In the genomic region with DNA sequence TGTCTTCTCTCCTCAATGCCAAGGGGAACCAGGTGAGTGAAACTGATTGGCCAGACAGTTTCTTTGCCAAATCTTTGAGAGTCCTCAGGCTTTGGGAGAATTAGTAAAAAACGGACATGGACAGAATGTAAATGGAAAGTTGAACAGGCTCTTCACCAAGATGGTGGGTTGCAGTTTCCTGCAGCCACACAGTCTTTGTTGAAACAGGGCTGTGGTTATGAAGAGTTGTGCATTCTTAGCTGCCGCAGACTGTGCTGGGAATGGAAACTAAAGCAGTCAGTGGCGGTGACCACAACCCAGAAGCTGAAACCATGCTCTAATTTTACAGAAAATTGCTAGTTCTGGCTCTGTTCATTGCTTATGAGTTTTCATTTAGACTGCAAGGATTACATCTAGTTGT, we compare ENCODE assay signal across 8 cellular contexts. TPM values are rescaled to one million over a fixed set of nuclear protein-coding genes. Genes with fewer than 3 reads are reported as not detected.
DNase-seq lines count a peak whose midpoint lies in the region; ATAC-seq and TF ChIP-seq lines count a peak whose summit lies in the region.
"Had no signal": no experiment of that assay in that cellular context is flagged by ENCODE, and none has a peak within 500 bp of the region (broad histone marks: within the 10 kb centered on the region; RNA-seq: fewer than 3 reads in every experiment).

No MANE protein-coding gene starts in this region.

- no peak for TF ChIP-seq CTCF in heart left ventricle (IDR thresholded peaks at IDR 0.05)

- intact Hi-C loops in heart left ventricle (cut with DNase I): no loop called here

- no peaks in the 10 kb centered on the region for H3K27me3 ChIP-seq in heart left ventricle

- peak; percentile 7 to 13 for DNase-seq in activated T-helper 1 cell treated with anti-CD3 and anti-CD28 coated beads, Interleukin-2, amount 50 U/mL, for 16 hours (ENCODE audit: low read depth in 1 of 2, low spot score in 1 of 2)
- DNase-seq in stimulated activated CD8-positive, alpha-beta memory T cell treated with anti-CD3 and anti-CD28 coated beads, Interleukin-15, amount 100 ng/mL, for 4 hours (ENCODE audit: low read depth in 2 of 2): peak; percentile 28 to 35
- DNase-seq in occipital lobe (lab: John Stamatoyannopoulos, UW) (no peak), NCI-H1694 treated with DMSO at 0.1 percent for 48 hours (lab: John Stamatoyannopoulos, UW) (no peak), heart left ventricle (no peak)

- WGBS in heart left ventricle, 4 donors: 83 to 91% (median 88%) methylated on average over 3 of the region's 3 CpGs

- H3K27ac ChIP-seq in heart left ventricle: peak overlapping the region in 1 of 12 donors; percentile 4

- no peak for TF ChIP-seq POLR2A in heart left ventricle (IDR thresholded peaks at IDR 0.05)

- ATAC-seq in GM19467 (IDR thresholded peaks at IDR 0.05; ENCODE audit: unreplicated experiment) (peak; percentile 97), HG03469 (IDR thresholded peaks at IDR 0.05; ENCODE audit: unreplicated experiment) (peak; percentile 87), heart left ventricle (no peak)

- no peaks in the 10 kb centered on the region for H3K9me3 ChIP-seq in heart left ventricle

- no peak overlapping the region for H3K4me3 ChIP-seq in heart left ventricle
- H3K4me3 ChIP-seq: lung had no signal

- no peaks in the 10 kb centered on the region for H3K4me1 ChIP-seq in heart left ventricle

- H3K36me3 ChIP-seq in heart left ventricle: peaks cover 0 to 69% (median 59%) of the 10 kb centered on the region in 9 donors

RNA-seq across cellular contexts. Expression of gene TASOR, which starts 42.1 kb away (rescaled TPM):
- total RNA-seq in occipital lobe: 213 TPM
- 10 to 100 TPM; 20.4 to 36.5 (median 26.1) TPM for total RNA-seq in heart left ventricle
- polyA plus RNA-seq in heart left ventricle: 10 to 100 TPM in 1 of 2 donors, 1 to 10 TPM in 1; 9.1 to 16.3 TPM

Comparison
In these comparisons a context has a peak if more than half of its experiments do, and no peak if none do; other contexts are left out.
1. ATAC-seq: peak in GM19467 (single experiment) and HG03469 (single experiment); none in heart left ventricle (0 of 4).
2. DNase-seq: peak in activated T-helper 1 cell treated with anti-CD3 and anti-CD28 coated beads, Interleukin-2, amount 50 U/mL, for 16 hours (2 of 2) and stimulated activated CD8-positive, alpha-beta memory T cell treated with anti-CD3 and anti-CD28 coated beads, Interleukin-15, amount 100 ng/mL, for 4 hours (2 of 2); none in occipital lobe (single experiment), NCI-H1694 treated with DMSO at 0.1 percent for 48 hours (single experiment) and heart left ventricle (0 of 5).